ENCODE assay signal across 8 cellular contexts in the genomic region with DNA sequence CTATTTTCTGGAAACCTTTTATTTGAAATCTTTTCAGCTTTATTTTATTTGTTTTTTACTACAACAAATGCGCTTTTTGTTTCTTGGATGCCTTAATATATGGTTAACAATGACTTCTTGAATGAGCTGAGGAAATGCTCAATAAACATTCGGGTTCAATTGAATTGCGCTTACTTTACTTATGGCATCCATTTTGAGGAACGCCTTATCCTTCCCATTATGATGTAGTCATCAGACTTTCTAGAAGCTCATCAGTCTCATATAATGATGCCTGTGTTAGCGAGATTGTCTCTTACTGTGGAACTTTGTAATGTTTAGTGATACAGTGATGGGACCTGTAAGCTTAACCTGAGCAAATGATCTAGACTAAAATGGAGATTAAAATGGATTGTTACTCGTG. TPM values are rescaled to one million over a fixed set of nuclear protein-coding genes. Genes with fewer than 3 reads are reported as not detected.
A peak's percentile ranks its signal among the peaks of the same experiment; 100 is the strongest.
DNase-seq lines count a peak whose midpoint lies in the region; ATAC-seq, FAIRE-seq and TF ChIP-seq lines count a peak whose summit lies in the region.

No MANE protein-coding gene starts in this region.

- no peaks in the 10 kb centered on the region for H3K27me3 Mint-ChIP-seq in naive B cell

- POLR2A ChIA-PET in BJ (lab: Charles Lee), result no interaction called here

- no peaks in the 10 kb centered on the region for H3K36me3 Mint-ChIP-seq in naive B cell

- TF ChIP-seq CTCF in BJ (IDR thresholded peaks at IDR 0.05; ENCODE audit: insufficient read depth, low read depth, low read length) (no peak), bronchial epithelial cell (IDR thresholded peaks at IDR 0.05; ENCODE audit: insufficient read depth, low read length, severe bottlenecking) (no peak), omental fat pad (IDR thresholded peaks at IDR 0.05) (no peak)

- DNase-seq in BJ (ENCODE audit: low read depth) (no peak), bronchial epithelial cell (ENCODE audit: low read depth) (no peak), naive B cell (no peak), NCI-H1105 treated with DMSO at 0.1 percent for 48 hours (lab: John Stamatoyannopoulos, UW) (no peak), omental fat pad (ENCODE audit: low spot score) (no peak), HuH-7.5 (ENCODE audit: low spot score) (no peak), GM03348 (ENCODE audit: low spot score) (no peak)
- DNase-seq in Jurkat, Clone E6-1 (ENCODE audit: low read depth, low spot score), result no peak

- no peaks in the 10 kb centered on the region; the same call in 1 of the 2 replicates for H3K36me3 ChIP-seq in BJ (ENCODE audit: control insufficient read depth, insufficient read depth, low read length)
- H3K36me3 ChIP-seq in bronchial epithelial cell (ENCODE audit: control insufficient read depth, insufficient read depth, low read length), result peaks cover 2% of the 10 kb centered on the region

- ATAC-seq in naive B cell (ENCODE audit: low read depth in 2 of 2), result no peak
- no peak for ATAC-seq in omental fat pad (ENCODE audit: low FRiP score)

- H3K4me3 Mint-ChIP-seq in naive B cell, result peak overlapping the region; percentile 51 to 100 (median 80)

- CTCF ChIA-PET in BJ (lab: Yijun Ruan, JAX), result interaction anchor here (0.9 to 1.2 kb wide), 2 partner anchors 37 to 990 kb away, joined by 3 to 4 read pairs; no protein-coding TSS in a partner anchor

- FAIRE-seq in bronchial epithelial cell (lab: Jason Lieb, UNC), result no peak

- H3K27me3 ChIP-seq in BJ (ENCODE audit: control insufficient read depth, insufficient read depth, low read length), result no peaks in the 10 kb centered on the region
- H3K27me3 ChIP-seq in bronchial epithelial cell (ENCODE audit: control insufficient read depth, insufficient read depth, low read length), result no peaks in the 10 kb centered on the region

- H3K4me3 ChIP-seq in BJ (ENCODE audit: low read depth, low read length), result peak overlapping the region; percentile 79
- peak overlapping the region; percentile 97 for H3K4me3 ChIP-seq in Jurkat, Clone E6-1 (ENCODE audit: low read length)
- H3K4me3 ChIP-seq in bronchial epithelial cell (ENCODE audit: low read depth, low read length), result peak overlapping the region; percentile 98

- peak overlapping the region in 5 of 6 donors; percentile 65 to 98 (median 97) for H3K27ac Mint-ChIP-seq in naive B cell

- no peaks in the 10 kb centered on the region for H3K9me3 Mint-ChIP-seq in naive B cell

- H3K4me1 Mint-ChIP-seq in naive B cell, result peaks cover 19 to 48% (median 26%) of the 10 kb centered on the region in 3 donors

RNA-seq across cellular contexts. Expression of a gene that starts 0.9 kb away (rescaled TPM):
- polyA plus RNA-seq in BJ (2011; rRNA removed), result 0.58 and 1.8 TPM in 2 replicates
- 0.81 and 1.3 TPM in 2 replicates for polyA minus RNA-seq in BJ (2011; rRNA and poly(A)+ RNA removed)
- polyA plus RNA-seq in Jurkat, Clone E6-1 (2012; ENCODE audit: insufficient read depth, insufficient read length), result 4.1 TPM
- 3.4 and 4.1 TPM in 2 replicates for total RNA-seq in bronchial epithelial cell
- 1 to 10 TPM; 3.6 to 8.8 (median 5.5) TPM for polyA plus RNA-seq in naive B cell (ENCODE audit: low read depth in 6 of 6)
- 1 to 10 TPM; 2.3 to 4.1 (median 3.4) TPM for total RNA-seq in omental fat pad

RNA-seq across cellular contexts. Expression of a gene that starts 0.9 kb away (rescaled TPM):
- polyA plus RNA-seq in BJ (2011; rRNA removed) (9.8 and 17.7 TPM in 2 replicates), naive B cell (ENCODE audit: low read depth in 6 of 6) (10 to 100 TPM; 16.2 to 21.7 (median 18.4) TPM)
- polyA minus RNA-seq in BJ (2011; rRNA and poly(A)+ RNA removed), result 2.6 and 5.3 TPM in 2 replicates
- 27.6 TPM for polyA plus RNA-seq in Jurkat, Clone E6-1 (2012; ENCODE audit: insufficient read depth, insufficient read length)
- total RNA-seq in bronchial epithelial cell (21.6 and 24.1 TPM in 2 replicates), omental fat pad (10 to 100 TPM; 10.2 to 16.1 (median 12.4) TPM)

RNA-seq across cellular contexts. Expression of a gene that starts 1.6 kb away (rescaled TPM):
- polyA plus RNA-seq in BJ (2011; rRNA removed), result 15.2 and 16.0 TPM in 2 replicates
- 12.3 and 14.3 TPM in 2 replicates for polyA minus RNA-seq in BJ (2011; rRNA and poly(A)+ RNA removed)
- 5.5 TPM for polyA plus RNA-seq in Jurkat, Clone E6-1 (2012; ENCODE audit: insufficient read depth, insufficient read length)
- 20.5 and 21.4 TPM in 2 replicates for total RNA-seq in bronchial epithelial cell
- polyA plus RNA-seq in naive B cell (ENCODE audit: low read depth in 6 of 6), result 10 to 100 TPM; 16.0 to 21.5 (median 18.6) TPM
- total RNA-seq in omental fat pad, result 10 to 100 TPM in 3 of 4 donors, 1 to 10 TPM in 1; 9.1 to 19.4 (median 14.6) TPM
